8 cellular contexts compared by ENCODE assay signal in genomic region chr5:163506726-163507125, GRCh38. TPM values are rescaled to one million over a fixed set of nuclear protein-coding genes. Genes with fewer than 3 reads are reported as not detected.
DNase-seq lines count a peak whose midpoint lies in the region; ATAC-seq and TF ChIP-seq lines count a peak whose summit lies in the region.

No MANE protein-coding gene starts in this region.

- H3K9me3 Mint-ChIP-seq in Caco-2 (ENCODE audit: unreplicated experiment), result no peaks in the 10 kb centered on the region
- no peaks in the 10 kb centered on the region for H3K9me3 Mint-ChIP-seq in MCF 10A (ENCODE audit: unreplicated experiment)

- ATAC-seq in aorta (ENCODE audit: low FRiP score) (no peak), HG02610 (IDR thresholded peaks at IDR 0.05; ENCODE audit: unreplicated experiment) (no peak)

- peaks cover 29% of the 10 kb centered on the region for H3K4me1 ChIP-seq in Caco-2
- peaks cover 54% of the 10 kb centered on the region for H3K4me1 ChIP-seq in Karpas-422 (ENCODE audit: low read length)
- H3K4me1 ChIP-seq in mesendoderm (ENCODE audit: control insufficient read depth, low read depth, low read length), result no peaks in the 10 kb centered on the region
- peaks cover 4 to 5% of the 10 kb centered on the region in 2 donors for H3K4me1 ChIP-seq in aorta (ENCODE audit: control insufficient read depth in 1 of 2, insufficient read depth in 2 of 2, low read length in 2 of 2)

- no peaks in the 10 kb centered on the region for H3K27me3 Mint-ChIP-seq in Caco-2 (ENCODE audit: insufficient read depth, unreplicated experiment)
- H3K27me3 Mint-ChIP-seq in MCF 10A (ENCODE audit: insufficient read depth, unreplicated experiment), result no peaks in the 10 kb centered on the region

- no peaks in the 10 kb centered on the region for H3K27me3 ChIP-seq in Caco-2 (replicated peaks; ENCODE audit: control insufficient read depth, insufficient read depth, low read length)
- H3K27me3 ChIP-seq in Karpas-422 (ENCODE audit: low read length), result no peaks in the 10 kb centered on the region
- no peaks in the 10 kb centered on the region for H3K27me3 ChIP-seq in mesendoderm (ENCODE audit: insufficient read depth, low read length, poor library complexity)
- no peaks in the 10 kb centered on the region for H3K27me3 ChIP-seq in aorta (ENCODE audit: control insufficient read depth in 1 of 2, insufficient read depth in 2 of 2, low read length in 1 of 2)

- no peak overlapping the region for H4K8ac ChIP-seq in mesendoderm (ENCODE audit: low read depth, low read length)

- peak overlapping the region; percentile 81 for H3K9ac ChIP-seq in Karpas-422 (ENCODE audit: low read length)
- H3K9ac ChIP-seq in mesendoderm (ENCODE audit: low read length), result peak overlapping the region; percentile 66

- TF ChIP-seq CTCF in Caco-2 (IDR thresholded peaks at IDR 0.05; ENCODE audit: insufficient read depth in 1 of 2, low read depth in 1 of 2, low read length in 1 of 2, severe bottlenecking in 1 of 2, unreplicated experiment in 1 of 2), result no peak
- no peak for TF ChIP-seq CTCF in MCF 10A (IDR thresholded peaks at IDR 0.05; ENCODE audit: unreplicated experiment)

- peak overlapping the region; percentile 86 for H3K4me2 ChIP-seq in Karpas-422 (ENCODE audit: low read depth, low read length, poor library complexity, severe bottlenecking)
- H3K4me2 ChIP-seq in mesendoderm (ENCODE audit: low read length), result peak overlapping the region; percentile 47

- H3K9me3 ChIP-seq in Caco-2, result no peaks in the 10 kb centered on the region
- no peaks in the 10 kb centered on the region for H3K9me3 ChIP-seq in Karpas-422 (ENCODE audit: low read length)
- no peaks in the 10 kb centered on the region for H3K9me3 ChIP-seq in aorta (ENCODE audit: control insufficient read depth, low read length)

- no peak overlapping the region for H2BK5ac ChIP-seq in mesendoderm (ENCODE audit: low read length)

- no peaks in the 10 kb centered on the region for H3K9me2 ChIP-seq in Karpas-422 (replicated peaks; ENCODE audit: insufficient read depth, low read length)

- no peak overlapping the region for H4K5ac ChIP-seq in mesendoderm (ENCODE audit: low read length)

- H3K79me2 ChIP-seq in Karpas-422 (ENCODE audit: low read length), result peaks cover 74% of the 10 kb centered on the region
- peaks cover 50% of the 10 kb centered on the region for H3K79me2 ChIP-seq in mesendoderm (ENCODE audit: control insufficient read depth, insufficient read depth, low read length)

- H3K4me3 Mint-ChIP-seq in Caco-2 (ENCODE audit: unreplicated experiment) (peak overlapping the region; percentile 85), MCF 10A (ENCODE audit: unreplicated experiment) (peak overlapping the region; percentile 96)

- POLR2A ChIA-PET in Caco-2 (lab: Charles Lee), result no interaction called here
- POLR2A ChIA-PET in MCF 10A (lab: Yijun Ruan, JAX), result interaction anchor here (0.7 to 7.0 kb wide), 11 partner anchors 10 to 143 kb away, joined by 3 to 352 read pairs (median 5); partner anchors contain the start of genes CCNG1, HMMR and NUDCD2

- peaks cover 12% of the 10 kb centered on the region for H3K4me1 Mint-ChIP-seq in Caco-2 (ENCODE audit: low read depth, unreplicated experiment)
- H3K4me1 Mint-ChIP-seq in MCF 10A (ENCODE audit: insufficient read depth, unreplicated experiment), result peaks cover 39% of the 10 kb centered on the region

- no CpG with 5 or more reads among the region's 8 CpGs for WGBS in mesendoderm (ENCODE audit: extremely low coverage, insufficient coverage, low lambda C conversion rate)
- WGBS in aorta, 2 donors, result 2% methylated on average over 8 of the region's 8 CpGs

- H3K27ac ChIP-seq in Karpas-422 (ENCODE audit: low read length) (no peak overlapping the region), mesendoderm (ENCODE audit: low read depth, low read length) (no peak overlapping the region), aorta (ENCODE audit: low read depth in 1 of 2, low read length in 2 of 2) (no peak overlapping the region)

- DNase-seq in Caco-2 (no peak), Karpas-422 (no peak), MCF 10A (ENCODE audit: unreplicated experiment) (peak; percentile 57), mesendoderm (no peak), aorta (no peak), C1 segment of cervical spinal cord (lab: John Stamatoyannopoulos, UW) (no peak), hypothalamus (lab: John Stamatoyannopoulos, UW) (no peak)

- H2AFZ ChIP-seq in Karpas-422 (ENCODE audit: low read length), result no peak overlapping the region

- peaks cover 12% of the 10 kb centered on the region for H3K36me3 Mint-ChIP-seq in Caco-2 (ENCODE audit: insufficient read depth, unreplicated experiment)
- peaks cover 41% of the 10 kb centered on the region for H3K36me3 Mint-ChIP-seq in MCF 10A (ENCODE audit: insufficient read depth, unreplicated experiment)

- H2AK5ac ChIP-seq in mesendoderm (ENCODE audit: low read length), result no peak overlapping the region

- H3K4me3 ChIP-seq in Caco-2 (ENCODE audit: low read depth, low read length) (peak overlapping the region; percentile 72), Karpas-422 (ENCODE audit: low read length) (peak overlapping the region; percentile 83), mesendoderm (ENCODE audit: low read length) (no peak overlapping the region), aorta (ENCODE audit: low read length in 2 of 2) (peak overlapping the region; percentile 62 to 71)

- intact Hi-C loops in Caco-2 (cut with micrococcal nuclease; ENCODE audit: unreplicated experiment) (no loop called here), MCF 10A (cut with micrococcal nuclease) (loop anchor here (5.0 kb wide), 1 partner anchor 731 kb away; no protein-coding TSS in a partner anchor), aorta (cut with DNase I) (loop anchor here in 1 of 2 donors (5.0 kb wide), 1 partner anchor 44 kb away; the partner anchor contains the start of genes HMMR and NUDCD2)

- H3K36me3 ChIP-seq in Caco-2 (ENCODE audit: control insufficient read depth, insufficient read depth, low read length) (no peaks in the 10 kb centered on the region), Karpas-422 (ENCODE audit: insufficient read depth, low read length) (peaks cover 4% of the 10 kb centered on the region; the same call in 1 of the 2 replicates), mesendoderm (ENCODE audit: control insufficient read depth, insufficient read depth, low read length) (no peaks in the 10 kb centered on the region), aorta (ENCODE audit: control insufficient read depth in 1 of 2, insufficient read depth in 2 of 2, low read length in 1 of 2) (no peaks in the 10 kb centered on the region)

- no peaks in the 10 kb centered on the region for H3K79me1 ChIP-seq in mesendoderm (ENCODE audit: low read length)

- peak overlapping the region; percentile 94 for H3K27ac Mint-ChIP-seq in Caco-2 (ENCODE audit: unreplicated experiment)
- peak overlapping the region; percentile 98 for H3K27ac Mint-ChIP-seq in MCF 10A (ENCODE audit: low read depth, unreplicated experiment)

- H3K18ac ChIP-seq in mesendoderm (ENCODE audit: low read length), result no peak overlapping the region

- CTCF ChIA-PET in Caco-2 (lab: Charles Lee) (no interaction called here), MCF 10A (lab: Yijun Ruan, JAX) (interaction anchor here (0.6 to 1.1 kb wide), 7 partner anchors 17 to 1647 kb away, joined by 3 to 8 read pairs (median 4); partner anchors contain the start of genes HMMR and NUDCD2)

- no peak overlapping the region for H3K4ac ChIP-seq in mesendoderm (ENCODE audit: low read depth, low read length)

- no peak overlapping the region for H3K23ac ChIP-seq in mesendoderm (ENCODE audit: low read length)

- H3K56ac ChIP-seq in mesendoderm (ENCODE audit: low read length), result no peak overlapping the region

- H4K20me1 ChIP-seq in Karpas-422 (ENCODE audit: insufficient read depth, low read depth, low read length), result peaks cover 8% of the 10 kb centered on the region

- no peak overlapping the region for H2BK15ac ChIP-seq in mesendoderm (replicated peaks; ENCODE audit: low read depth)

- BruUV-seq in Caco-2 (replicated peaks; lab: Mats Ljungman, UMichigan) (no TSS peak), MCF 10A (replicated peaks; lab: Mats Ljungman, UMichigan) (no TSS peak)

- no peak overlapping the region for H2BK120ac ChIP-seq in mesendoderm (ENCODE audit: low read depth, low read length)

RNA-seq across cellular contexts. Expression of gene MAT2B, which starts 1.3 kb away (rescaled TPM):
- total RNA-seq in Caco-2 (2022), result 23.4 and 25.1 TPM in 2 replicates
- 47.6 and 72.5 TPM in 2 replicates for total RNA-seq in Karpas-422 (2014; rRNA removed; shearing (Covaris generic); ENCODE audit: low replicate concordance)
- 67.5 and 70.9 TPM in 2 replicates for total RNA-seq in MCF 10A (2022)
- 33.0 TPM for polyA plus RNA-seq in mesendoderm (2013, experiment 1 of 2)
- polyA plus RNA-seq in mesendoderm (2013, experiment 2 of 2), result 35.0 TPM
- 10 to 100 TPM; 39.3 to 46.6 TPM for total RNA-seq in aorta
- 10 to 100 TPM; 40.9 to 62.4 TPM for polyA plus RNA-seq in aorta

RNA-seq across cellular contexts. Expression of gene HMMR, which starts 46.3 kb away (rescaled TPM):
- 61.1 and 64.2 TPM in 2 replicates for total RNA-seq in Caco-2 (2022)
- 37.6 and 80.5 TPM in 2 replicates for total RNA-seq in Karpas-422 (2014; rRNA removed; shearing (Covaris generic); ENCODE audit: low replicate concordance)
- 29.3 and 43.5 TPM in 2 replicates for total RNA-seq in MCF 10A (2022)
- 58.8 TPM for polyA plus RNA-seq in mesendoderm (2013, experiment 1 of 2)
- polyA plus RNA-seq in mesendoderm (2013, experiment 2 of 2), result 57.7 TPM
- total RNA-seq in aorta, result 1 to 10 TPM in 1 of 2 donors, not detected in 1; 2.2 TPM
- polyA plus RNA-seq in aorta, result under 1 TPM in 1 of 2 donors, not detected in 1; 0.75 TPM

RNA-seq across cellular contexts. Expression of gene NUDCD2, which starts 46.8 kb away (rescaled TPM):
- total RNA-seq in Caco-2 (2022), result 50.0 and 50.9 TPM in 2 replicates
- total RNA-seq in Karpas-422 (2014; rRNA removed; shearing (Covaris generic); ENCODE audit: low replicate concordance), result 15.5 and 29.4 TPM in 2 replicates
- 57.8 and 68.0 TPM in 2 replicates for total RNA-seq in MCF 10A (2022)
- polyA plus RNA-seq in mesendoderm (2013, experiment 1 of 2), result 17.2 TPM
- polyA plus RNA-seq in mesendoderm (2013, experiment 2 of 2), result 16.7 TPM
- total RNA-seq in aorta, result 10 to 100 TPM; 14.5 to 20.7 TPM
- 1 to 10 TPM; 7.7 to 9.1 TPM for polyA plus RNA-seq in aorta
